ENCODE assay signal across 16 cellular contexts in the genomic region with DNA sequence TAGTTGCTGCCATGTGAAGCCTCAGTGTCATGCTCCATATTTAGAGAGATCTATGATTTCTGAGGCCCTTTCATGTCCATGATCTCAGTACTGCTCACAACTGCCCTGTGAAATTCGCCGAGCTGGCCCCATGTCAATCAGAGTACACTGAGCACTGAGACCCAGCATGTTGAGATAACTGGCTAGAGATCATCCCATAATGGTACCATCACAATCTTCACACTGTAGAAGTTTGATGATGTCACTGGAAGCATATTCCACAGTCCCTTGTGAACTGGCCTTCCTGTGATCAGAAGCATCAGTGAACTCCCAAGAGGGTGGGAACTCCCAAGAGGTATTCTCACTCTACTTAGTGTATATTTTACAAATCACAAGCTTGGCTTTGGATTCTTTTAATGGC.
DNase-seq lines count a peak whose midpoint lies in the region; ATAC-seq, FAIRE-seq and TF ChIP-seq lines count a peak whose summit lies in the region.
"Had no signal": no experiment of that assay in that cellular context is flagged by ENCODE, and none has a peak within 500 bp of the region (broad histone marks: within the 10 kb centered on the region; RNA-seq: fewer than 3 reads in every experiment).

No MANE protein-coding gene starts in this region.

- no peak overlapping the region for H3K4me3 ChIP-seq in RWPE2 (ENCODE audit: severe bottlenecking)
- no peak overlapping the region for H3K4me3 ChIP-seq in skeletal muscle satellite cell (ENCODE audit: low read length)
- no peak overlapping the region for H3K4me3 ChIP-seq in mucosa of descending colon
- H3K4me3 ChIP-seq: coronary artery, GM23338, SJCRH30 had no signal

- peak; percentile 27 for FAIRE-seq in GM12892 (lab: Jason Lieb, UNC)

- peaks cover 75% of the 10 kb centered on the region for H3K4me1 ChIP-seq in RWPE2 (ENCODE audit: insufficient read depth, poor library complexity, severe bottlenecking)
- H3K4me1 ChIP-seq in foreskin keratinocyte = peaks cover 72% of the 10 kb centered on the region
- H3K4me1 ChIP-seq in skeletal muscle satellite cell (ENCODE audit: control insufficient read depth, insufficient read depth, low read length) = peaks cover 54% of the 10 kb centered on the region
- peaks cover 23% of the 10 kb centered on the region for H3K4me1 ChIP-seq in mucosa of descending colon (ENCODE audit: low read depth)

- H3K36me3 ChIP-seq in RWPE2 (ENCODE audit: low read depth) = peaks cover 74% of the 10 kb centered on the region
- H3K36me3 ChIP-seq in skeletal muscle satellite cell (ENCODE audit: insufficient read depth, low read length) = no peaks in the 10 kb centered on the region
- no peaks in the 10 kb centered on the region for H3K36me3 ChIP-seq in mucosa of descending colon (ENCODE audit: low read depth)
- H3K36me3 ChIP-seq: SJCRH30 had no signal

- H3K27me3 ChIP-seq in RWPE2 (ENCODE audit: insufficient read depth, poor library complexity, severe bottlenecking) (no peaks in the 10 kb centered on the region), foreskin keratinocyte (no peaks in the 10 kb centered on the region), skeletal muscle satellite cell (ENCODE audit: control insufficient read depth, insufficient read depth, low read length) (no peaks in the 10 kb centered on the region)
- H3K27me3 ChIP-seq: SJCRH30 had no signal

- intact Hi-C loops in mucosa of descending colon (cut with DNase I, micrococcal nuclease) = no loop called here

- no peak for TF ChIP-seq CTCF in RWPE2 (IDR thresholded peaks at IDR 0.05; ENCODE audit: poor library complexity, severe bottlenecking)
- TF ChIP-seq CTCF in foreskin keratinocyte (conservative IDR thresholded peaks at IDR 0.05) = no peak
- no peak for TF ChIP-seq CTCF in mucosa of descending colon (IDR thresholded peaks at IDR 0.05)

- no peak overlapping the region for H3K4me2 ChIP-seq in skeletal muscle satellite cell (ENCODE audit: low read length)
- H3K4me2 ChIP-seq: GM23338 had no signal

- peak overlapping the region; percentile 99 for H3K27ac ChIP-seq in RWPE2 (ENCODE audit: poor library complexity, severe bottlenecking)
- H3K27ac ChIP-seq in foreskin keratinocyte = peak overlapping the region; percentile 95

- H3K9me3 ChIP-seq in RWPE2 (ENCODE audit: severe bottlenecking) (no peaks in the 10 kb centered on the region), skeletal muscle satellite cell (replicated peaks; ENCODE audit: low read length) (no peaks in the 10 kb centered on the region), mucosa of descending colon (peaks cover 4% of the 10 kb centered on the region)
- H3K9me3 ChIP-seq: SJCRH30 had no signal

- DNase-seq in GM12892 (ENCODE audit: insufficient read length) = no peak
- no peak for DNase-seq in RWPE2 (ENCODE audit: low spot score)
- no peak for DNase-seq in foreskin keratinocyte
- no peak for DNase-seq in iPS-NIHi11 (ENCODE audit: low spot score)
- DNase-seq in mucosa of descending colon = no peak
- no peak for DNase-seq in GM03348 (ENCODE audit: low spot score)
- DNase-seq: activated T-cell treated with anti-CD3 and anti-CD28 coated beads, Interleukin-2, amount 50 U/mL, for 48 hours; left colon; NCI-H1105; NCI-H524 treated with DMSO at 0.1 percent for 48 hours; SJCRH30 had no signal

- H3K9ac ChIP-seq in skeletal muscle satellite cell (ENCODE audit: low read depth, low read length) = peak overlapping the region; percentile 90

- no peak for TF ChIP-seq POLR2A in GM12892 (IDR thresholded peaks at IDR 0.05; ENCODE audit: low read depth, low read length)

- ATAC-seq in RWPE2 (ENCODE audit: low read depth) = no peak
- no peak for ATAC-seq in foreskin keratinocyte
- ATAC-seq in HG02798 (IDR thresholded peaks at IDR 0.05; ENCODE audit: poor library complexity, unreplicated experiment) = no peak
- no peak for ATAC-seq in mucosa of descending colon
- ATAC-seq: GM23338, left colon, WTC11 had no signal
